1 cellular context compared by ENCODE assay signal in genomic region chr19:49857834-49858590, GRCh38.
TF ChIP-seq lines count a peak whose summit lies in the region.

No MANE protein-coding gene starts in this region.

TF ChIP-seq in H1, 55 proteins besides CTCF, POLR2A, EP300 and RAD21:
- TF ChIP-seq TAF7 (optimal IDR thresholded peaks at IDR 0.05; ENCODE audit: borderline replicate concordance, low read depth, low read length) (no peak), CHD7 (IDR thresholded peaks at IDR 0.05; ENCODE audit: insufficient replicate concordance, low read length) (no peak), KDM5A (IDR thresholded peaks at IDR 0.05; ENCODE audit: low read length) (no peak), E2F6 (IDR thresholded peaks at IDR 0.05) (no peak), PHF8 (conservative IDR thresholded peaks at IDR 0.05; ENCODE audit: low read depth, low read length) (no peak), YY1 (IDR thresholded peaks at IDR 0.05; ENCODE audit: low read depth, low read length) (no peak), EGR1 (IDR thresholded peaks at IDR 0.05; ENCODE audit: borderline replicate concordance, low read depth, low read length) (no peak), CHD1 (IDR thresholded peaks at IDR 0.05; ENCODE audit: low read depth, low read length) (no peak), CHD2 (IDR thresholded peaks at IDR 0.05; ENCODE audit: low read length) (no peak), FOSL1 (IDR thresholded peaks at IDR 0.05; ENCODE audit: insufficient read depth, low read depth, low read length) (no peak), NANOG (IDR thresholded peaks at IDR 0.05; ENCODE audit: insufficient read depth, low read depth, low read length, poor library complexity, severe bottlenecking) (no peak), HDAC6 (IDR thresholded peaks at IDR 0.05; ENCODE audit: low read depth, low read length) (no peak)
